ENCODE assay signal across 11 cellular contexts in the genomic region with DNA sequence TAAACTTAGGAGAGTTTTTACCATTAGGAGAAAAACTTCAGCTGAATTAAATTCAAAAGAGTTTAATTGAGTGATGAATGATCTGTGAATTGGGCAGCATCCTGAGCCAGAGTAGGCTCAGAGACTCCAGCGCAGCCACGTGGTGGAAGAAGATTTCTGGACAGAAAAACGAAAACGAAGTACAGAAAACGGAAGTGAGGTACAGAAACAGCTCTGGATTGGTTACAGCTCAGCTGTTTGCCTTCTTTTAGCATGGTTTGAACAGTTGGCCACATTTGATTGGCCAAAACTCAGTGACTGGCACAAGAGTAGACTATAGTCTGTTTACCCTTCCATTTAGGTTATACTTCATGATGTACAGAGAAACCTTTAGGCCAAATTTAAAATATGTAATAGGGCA.
DNase-seq lines count a peak whose midpoint lies in the region; TF ChIP-seq lines count a peak whose summit lies in the region.
"Had no signal": no experiment of that assay in that cellular context is flagged by ENCODE, and none has a peak within 500 bp of the region (broad histone marks: within the 10 kb centered on the region; RNA-seq: fewer than 3 reads in every experiment).

No MANE protein-coding gene starts in this region.

- H3K36me3 ChIP-seq in adrenal gland (replicated peaks in 1 of 2), result no peaks in the 10 kb centered on the region
- H3K36me3 ChIP-seq in suprapubic skin, result no peaks in the 10 kb centered on the region

- no peak for TF ChIP-seq CTCF in HFFc6 (IDR thresholded peaks at IDR 0.05)
- TF ChIP-seq CTCF in adrenal gland (IDR thresholded peaks at IDR 0.05), result no peak
- TF ChIP-seq CTCF in suprapubic skin (IDR thresholded peaks at IDR 0.05), result no peak

- H3K4me1 Mint-ChIP-seq in HFFc6 (ENCODE audit: low read depth), result peaks cover 69% of the 10 kb centered on the region

- peak overlapping the region in 3 of 5 donors; percentile 2 to 90 (median 49) for H3K27ac ChIP-seq in adrenal gland
- H3K27ac ChIP-seq in suprapubic skin, result peak overlapping the region; percentile 94

- no peak for TF ChIP-seq POLR2A in adrenal gland (IDR thresholded peaks at IDR 0.05)
- TF ChIP-seq POLR2A in suprapubic skin (IDR thresholded peaks at IDR 0.05), result no peak

- no peaks in the 10 kb centered on the region for H3K9me3 ChIP-seq in adrenal gland (replicated peaks in 1 of 3)
- H3K9me3 ChIP-seq in suprapubic skin, result no peaks in the 10 kb centered on the region

- H3K27me3 ChIP-seq in adrenal gland, result no peaks in the 10 kb centered on the region
- H3K27me3 ChIP-seq in suprapubic skin, result no peaks in the 10 kb centered on the region

- no peaks in the 10 kb centered on the region for H3K36me3 Mint-ChIP-seq in HFFc6 (ENCODE audit: low read depth)

- peak overlapping the region; percentile 98 for H3K27ac Mint-ChIP-seq in HFFc6
- H3K27ac Mint-ChIP-seq: activated CD8-positive, alpha-beta T cell treated with anti-CD3 and anti-CD28 coated beads, Interleukin-2, amount 10 ng/mL, durations not matched to agents 7 days and 5 days had no signal

- DNase-seq in HFFc6 (peak; percentile 85), adrenal gland (no peak), iris pigment epithelial cell (ENCODE audit: low read depth) (peak; percentile 14), suprapubic skin (ENCODE audit: low spot score in 2 of 2) (no peak), GM19240 (ENCODE audit: insufficient read length, low spot score) (no peak), RKO (ENCODE audit: low spot score) (no peak)
- no peak for DNase-seq in activated effector memory CD4-positive, alpha-beta T cell treated with anti-CD3 and anti-CD28 coated beads, Interleukin-2, amount 50 U/mL, for 16 hours
- DNase-seq: activated CD8-positive, alpha-beta T cell treated with anti-CD3 and anti-CD28 coated beads, Interleukin-2, amount 10 ng/mL, durations not matched to agents 7 days and 5 days; cortex of kidney; H7 had no signal

- TF ChIP-seq EP300 in suprapubic skin (IDR thresholded peaks at IDR 0.05), result no peak

- WGBS in adrenal gland, 4 donors, result 78 to 89% (median 84%) methylated on average over 5 of the region's 5 CpGs
- 53% methylated on average over 5 of the region's 5 CpGs for WGBS in suprapubic skin

- no peak overlapping the region for H3K4me3 ChIP-seq in adrenal gland
- no peak overlapping the region for H3K4me3 ChIP-seq in suprapubic skin
- H3K4me3 ChIP-seq: lung had no signal

- no peaks in the 10 kb centered on the region for H3K27me3 Mint-ChIP-seq in HFFc6 (ENCODE audit: insufficient read depth)

- peak overlapping the region; percentile 65 for H3K4me3 Mint-ChIP-seq in HFFc6
- H3K4me3 Mint-ChIP-seq: activated CD8-positive, alpha-beta T cell treated with anti-CD3 and anti-CD28 coated beads, Interleukin-2, amount 10 ng/mL, durations not matched to agents 7 days and 5 days had no signal

- H3K4me1 ChIP-seq in adrenal gland (replicated peaks in 1 of 2), result peaks cover 22 to 58% of the 10 kb centered on the region in 2 donors
- peaks cover 44% of the 10 kb centered on the region for H3K4me1 ChIP-seq in suprapubic skin

- intact Hi-C loops in adrenal gland (cut with DNase I), result no loop called here

- no peaks in the 10 kb centered on the region for H3K9me3 Mint-ChIP-seq in HFFc6

Comparison
In these comparisons a context has a peak if more than half of its experiments do, and no peak if none do; other contexts are left out.
1. DNase-seq: peak in HFFc6 (single experiment) and iris pigment epithelial cell (single experiment); none in adrenal gland (0 of 7), suprapubic skin (0 of 2), activated effector memory CD4-positive, alpha-beta T cell treated with anti-CD3 and anti-CD28 coated beads, Interleukin-2, amount 50 U/mL, for 16 hours (single experiment), GM19240 (single experiment) and RKO (single experiment).